20 cellular contexts compared by ENCODE assay signal in genomic region chr3:194585880-194586281, GRCh38. TPM values are rescaled to one million over a fixed set of nuclear protein-coding genes. Genes with fewer than 3 reads are reported as not detected.
DNase-seq lines count a peak whose midpoint lies in the region; ATAC-seq and TF ChIP-seq lines count a peak whose summit lies in the region.
"Had no signal": no experiment of that assay in that cellular context is flagged by ENCODE, and none has a peak within 500 bp of the region (broad histone marks: within the 10 kb centered on the region; RNA-seq: fewer than 3 reads in every experiment).

No MANE protein-coding gene starts in this region.

- H3K36me3 Mint-ChIP-seq in T-helper 2 cell treated with Interferon-gamma antibody and Interleukin-4, amounts not matched to agents 5 μg/mL and 100 μg/mL, for 36 hours (ENCODE audit: low read depth): peaks cover 12% of the 10 kb centered on the region
- H3K36me3 Mint-ChIP-seq in WTC11: peaks cover 2% of the 10 kb centered on the region; the same call in 1 of the 2 replicates
- peaks cover 12% of the 10 kb centered on the region for H3K36me3 Mint-ChIP-seq in stimulated activated effector memory CD8-positive, alpha-beta T cell treated with anti-CD3 and anti-CD28 coated beads, Interleukin-12 subunit alpha, Interleukin-12 subunit beta, amount 100 ng/mL, for 72 hours
- H3K36me3 Mint-ChIP-seq: memory B cell had no signal

- H3K9me3 Mint-ChIP-seq in T-helper 2 cell treated with Interferon-gamma antibody and Interleukin-4, amounts not matched to agents 5 μg/mL and 100 μg/mL, for 36 hours: no peaks in the 10 kb centered on the region
- H3K9me3 Mint-ChIP-seq in WTC11: no peaks in the 10 kb centered on the region
- H3K9me3 Mint-ChIP-seq in stimulated activated effector memory CD8-positive, alpha-beta T cell treated with anti-CD3 and anti-CD28 coated beads, Interleukin-12 subunit alpha, Interleukin-12 subunit beta, amount 100 ng/mL, for 72 hours: no peaks in the 10 kb centered on the region
- H3K9me3 Mint-ChIP-seq: endodermal cell had no signal

- TF ChIP-seq CTCF in WTC11 (IDR thresholded peaks at IDR 0.05): no peak

- POLR2A ChIA-PET in WTC11 (lab: Charles Lee): no interaction called here

- peak overlapping the region; percentile 20 for H3K27ac Mint-ChIP-seq in T-helper 2 cell treated with Interferon-gamma antibody and Interleukin-4, amounts not matched to agents 5 μg/mL and 100 μg/mL, for 36 hours
- H3K27ac Mint-ChIP-seq in WTC11: no peak overlapping the region
- peak overlapping the region; percentile 97 for H3K27ac Mint-ChIP-seq in stimulated activated effector memory CD8-positive, alpha-beta T cell treated with anti-CD3 and anti-CD28 coated beads, Interleukin-12 subunit alpha, Interleukin-12 subunit beta, amount 100 ng/mL, for 72 hours
- H3K27ac Mint-ChIP-seq: endodermal cell, memory B cell had no signal

- H3K4me3 Mint-ChIP-seq in T-helper 2 cell treated with Interferon-gamma antibody and Interleukin-4, amounts not matched to agents 5 μg/mL and 100 μg/mL, for 36 hours: peak overlapping the region; percentile 98
- H3K4me3 Mint-ChIP-seq in WTC11: peak overlapping the region; percentile 95; the same call in 1 of the 2 replicates
- peak overlapping the region; percentile 96 for H3K4me3 Mint-ChIP-seq in stimulated activated effector memory CD8-positive, alpha-beta T cell treated with anti-CD3 and anti-CD28 coated beads, Interleukin-12 subunit alpha, Interleukin-12 subunit beta, amount 100 ng/mL, for 72 hours
- H3K4me3 Mint-ChIP-seq: memory B cell had no signal

- no peak for DNase-seq in T-helper 2 cell treated with Interferon-gamma antibody and Interleukin-4, amounts not matched to agents 5 μg/mL and 100 μg/mL, for 36 hours (ENCODE audit: low spot score)
- no peak for DNase-seq in T-helper 2 cell
- DNase-seq in WTC11 (ENCODE audit: low spot score): no peak
- DNase-seq in foreskin melanocyte: peak; percentile 46
- DNase-seq in stimulated activated effector memory CD8-positive, alpha-beta T cell treated with anti-CD3 and anti-CD28 coated beads, Interleukin-12 subunit alpha, Interleukin-12 subunit beta, amount 100 ng/mL, for 72 hours (ENCODE audit: low spot score in 2 of 2): no peak
- DNase-seq in middle frontal gyrus (ENCODE audit: extremely low spot score, low spot score): no peak
- no peak for DNase-seq in OCI-M1 (lab: John Stamatoyannopoulos, UW)
- DNase-seq: 8988T; activated naive CD4-positive, alpha-beta T cell treated with anti-CD3 and anti-CD28 coated beads, Interleukin-2, amount 50 U/mL, for 16 hours; central memory CD4-positive, alpha-beta T cell; EL; endodermal cell; gastrocnemius medialis; KBM-7; NCI-H1436 treated with DMSO at 0.1 percent for 48 hours; NCI-H446 treated with DMSO at 0.1 percent for 48 hours; ovary; stimulated activated naive CD4-positive, alpha-beta T cell had no signal

- no peak for ATAC-seq in WTC11
- ATAC-seq in stimulated activated effector memory CD8-positive, alpha-beta T cell treated with anti-CD3 and anti-CD28 coated beads, Interleukin-12 subunit alpha, Interleukin-12 subunit beta, amount 100 ng/mL, for 72 hours: no peak
- ATAC-seq in GM21529 (IDR thresholded peaks at IDR 0.05; ENCODE audit: unreplicated experiment): no peak
- ATAC-seq: gastrocnemius medialis had no signal

- H3K27me3 Mint-ChIP-seq in T-helper 2 cell treated with Interferon-gamma antibody and Interleukin-4, amounts not matched to agents 5 μg/mL and 100 μg/mL, for 36 hours (ENCODE audit: low read depth): no peaks in the 10 kb centered on the region
- H3K27me3 Mint-ChIP-seq in WTC11 (ENCODE audit: low read depth): peaks cover 4% of the 10 kb centered on the region; the same call in 1 of the 2 replicates
- H3K27me3 Mint-ChIP-seq: memory B cell had no signal

- CTCF ChIA-PET in WTC11 (lab: Charles Lee): interaction anchor here (1.5 to 2.0 kb wide), 2 partner anchors 9 to 10 kb away, joined by 4 read pairs; no protein-coding TSS in a partner anchor

- peaks cover 18% of the 10 kb centered on the region for H3K4me1 Mint-ChIP-seq in T-helper 2 cell treated with Interferon-gamma antibody and Interleukin-4, amounts not matched to agents 5 μg/mL and 100 μg/mL, for 36 hours (ENCODE audit: low read depth)
- H3K4me1 Mint-ChIP-seq in WTC11: peaks cover 9% of the 10 kb centered on the region
- peaks cover 39% of the 10 kb centered on the region for H3K4me1 Mint-ChIP-seq in stimulated activated effector memory CD8-positive, alpha-beta T cell treated with anti-CD3 and anti-CD28 coated beads, Interleukin-12 subunit alpha, Interleukin-12 subunit beta, amount 100 ng/mL, for 72 hours

TF ChIP-seq in WTC11, 78 proteins besides CTCF, POLR2A, EP300 and RAD21:
- TF ChIP-seq AR (CRISPR knock-in tag; IDR thresholded peaks at IDR 0.05) (no peak), IRF2 (CRISPR knock-in tag; IDR thresholded peaks at IDR 0.05; ENCODE audit: borderline replicate concordance, low read depth) (no peak), GTF2I (CRISPR knock-in tag; conservative IDR thresholded peaks at IDR 0.05) (no peak), ZNF121 (CRISPR knock-in tag; IDR thresholded peaks at IDR 0.05) (no peak), TP53 (CRISPR knock-in tag; IDR thresholded peaks at IDR 0.05) (no peak), FOXJ3 (CRISPR knock-in tag; IDR thresholded peaks at IDR 0.05; ENCODE audit: borderline replicate concordance) (no peak), ZNF671 (CRISPR knock-in tag; IDR thresholded peaks at IDR 0.05) (no peak), MXD4 (CRISPR knock-in tag; IDR thresholded peaks at IDR 0.05; ENCODE audit: borderline replicate concordance) (no peak), ZNF425 (CRISPR knock-in tag; conservative IDR thresholded peaks at IDR 0.05) (no peak), RORB (CRISPR knock-in tag; IDR thresholded peaks at IDR 0.05) (no peak), NR1H2 (CRISPR knock-in tag; IDR thresholded peaks at IDR 0.05) (no peak), ZBTB21 (CRISPR knock-in tag; IDR thresholded peaks at IDR 0.05; ENCODE audit: borderline replicate concordance) (no peak), SP1 (CRISPR knock-in tag; conservative IDR thresholded peaks at IDR 0.05) (no peak), ETV6 (CRISPR knock-in tag; IDR thresholded peaks at IDR 0.05) (no peak)

RNA-seq across cellular contexts. Expression of gene TMEM44, which starts 47.3 kb away (rescaled TPM):
- 13.7 to 20.8 TPM (median 19.3 TPM) in 3 replicates for total RNA-seq in WTC11 (2021)
